12 cellular contexts compared by ENCODE assay signal in the genomic region with DNA sequence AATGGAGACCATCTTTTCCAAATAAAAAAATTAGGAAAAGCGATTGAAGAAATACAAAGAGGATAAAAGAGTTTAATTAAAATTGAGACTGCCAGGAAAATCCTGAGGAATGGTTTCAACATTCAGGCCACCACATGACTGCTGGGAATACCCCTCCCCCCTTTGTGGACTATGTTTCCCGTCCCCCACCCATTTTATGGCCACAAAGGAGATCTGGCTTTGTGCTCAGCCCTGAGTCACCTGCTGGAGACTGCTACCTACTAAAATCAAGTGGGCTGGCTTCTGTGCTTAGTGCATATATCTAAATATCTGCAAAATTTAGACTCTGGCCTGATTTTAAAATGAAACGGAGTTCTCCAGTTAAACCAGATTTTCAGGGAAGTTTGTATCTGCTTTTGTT. TPM values are rescaled to one million over a fixed set of nuclear protein-coding genes. Genes with fewer than 3 reads are reported as not detected.
DNase-seq lines count a peak whose midpoint lies in the region; ATAC-seq and TF ChIP-seq lines count a peak whose summit lies in the region.
"Had no signal": no experiment of that assay in that cellular context is flagged by ENCODE, and none has a peak within 500 bp of the region (broad histone marks: within the 10 kb centered on the region; RNA-seq: fewer than 3 reads in every experiment).

No MANE protein-coding gene starts in this region.

- intact Hi-C loops in breast epithelium (cut with DNase I; ENCODE audit: low total_unique reads) (no loop called here), left lung (cut with DNase I) (no loop called here)

- DNase-seq in breast epithelium (ENCODE audit: low spot score in 2 of 2) (no peak), left lung (no peak), COR-L47 (lab: John Stamatoyannopoulos, UW) (no peak)
- no peak for DNase-seq in activated T-cell treated with anti-CD3 and anti-CD28 coated beads, Interleukin-2, amount 50 U/mL, for 1 hour
- no peak for DNase-seq in stimulated activated CD4-positive, alpha-beta T cell treated with anti-CD3 and anti-CD28 coated beads, Interleukin-4, amount 100 ng/mL, for 1 hour
- DNase-seq: activated effector memory CD4-positive, alpha-beta T cell treated with Interleukin-2 at 50 U/mL for 16 hours; EL; NCI-H524 treated with DMSO at 0.1 percent for 48 hours had no signal

- no peaks in the 10 kb centered on the region for H3K9me3 ChIP-seq in HUES48 (ENCODE audit: control insufficient read depth, insufficient read depth, low read length)
- no peaks in the 10 kb centered on the region for H3K9me3 ChIP-seq in breast epithelium
- no peaks in the 10 kb centered on the region for H3K9me3 ChIP-seq in left lung
- no peaks in the 10 kb centered on the region for H3K9me3 ChIP-seq in subcutaneous abdominal adipose tissue (ENCODE audit: control insufficient read depth in 5 of 5, low read length in 5 of 5)

- TF ChIP-seq CTCF in breast epithelium (IDR thresholded peaks at IDR 0.05): no peak
- no peak for TF ChIP-seq CTCF in left lung (IDR thresholded peaks at IDR 0.05)

- H3K4me1 ChIP-seq in HUES48 (ENCODE audit: control insufficient read depth, insufficient read depth, low read length) (peaks cover 46% of the 10 kb centered on the region), breast epithelium (peaks cover 4 to 36% of the 10 kb centered on the region in 2 donors), left lung (peaks cover 0 to 18% of the 10 kb centered on the region in 2 donors), subcutaneous abdominal adipose tissue (ENCODE audit: control insufficient read depth in 5 of 5, insufficient read depth in 5 of 5, low read length in 5 of 5) (peaks cover 0 to 70% (median 55%) of the 10 kb centered on the region in 5 donors)

- peaks cover 41% of the 10 kb centered on the region for H3K36me3 ChIP-seq in HUES48 (ENCODE audit: control insufficient read depth, insufficient read depth, low read length)
- no peaks in the 10 kb centered on the region for H3K36me3 ChIP-seq in breast epithelium
- no peaks in the 10 kb centered on the region for H3K36me3 ChIP-seq in left lung
- H3K36me3 ChIP-seq in subcutaneous abdominal adipose tissue (ENCODE audit: control insufficient read depth in 5 of 5, insufficient read depth in 5 of 5, low read length in 5 of 5): peaks cover 10 to 28% (median 20%) of the 10 kb centered on the region in 5 donors

- peak overlapping the region; percentile 44 for H3K27ac ChIP-seq in HUES48 (ENCODE audit: low read depth, low read length)
- peak overlapping the region; percentile 31 to 71 for H3K27ac ChIP-seq in breast epithelium
- peak overlapping the region in 1 of 2 donors; percentile 14 for H3K27ac ChIP-seq in left lung
- peak overlapping the region; percentile 83 for H3K27ac ChIP-seq in subcutaneous abdominal adipose tissue (ENCODE audit: low read depth, low read length)

- peak; percentile 35 for ATAC-seq in left lung
- no peak for ATAC-seq in HG02623 (IDR thresholded peaks at IDR 0.05; ENCODE audit: unreplicated experiment)
- ATAC-seq: esophagus mucosa had no signal

- H3K9ac ChIP-seq in HUES48 (ENCODE audit: low read depth, low read length) (no peak overlapping the region), subcutaneous abdominal adipose tissue (ENCODE audit: low read length in 5 of 5) (peak overlapping the region in 4 of 5 donors; percentile 12 to 79 (median 49))

- H3K4me3 ChIP-seq in HUES48 (ENCODE audit: low read depth, low read length): no peak overlapping the region; the same call in 1 of the 2 replicates
- peak overlapping the region in 1 of 3 donors; percentile 47 for H3K4me3 ChIP-seq in breast epithelium
- H3K4me3 ChIP-seq in left lung: no peak overlapping the region
- no peak overlapping the region for H3K4me3 ChIP-seq in subcutaneous abdominal adipose tissue (ENCODE audit: low read depth in 1 of 5, low read length in 5 of 5)

- H3K27me3 ChIP-seq in HUES48 (ENCODE audit: control insufficient read depth, insufficient read depth, low read length): no peaks in the 10 kb centered on the region
- no peaks in the 10 kb centered on the region for H3K27me3 ChIP-seq in breast epithelium
- H3K27me3 ChIP-seq in left lung: no peaks in the 10 kb centered on the region
- no peaks in the 10 kb centered on the region for H3K27me3 ChIP-seq in subcutaneous abdominal adipose tissue (ENCODE audit: control insufficient read depth in 5 of 5, insufficient read depth in 4 of 5, low read length in 5 of 5)

- no peak for TF ChIP-seq POLR2A in breast epithelium (IDR thresholded peaks at IDR 0.05)

RNA-seq across cellular contexts. Expression of a gene that starts 10.1 kb away (rescaled TPM):
- 100 to 1,000 TPM in 1 of 3 donors, 10 to 100 TPM in 2; 89.1 to 105 (median 98.0) TPM for total RNA-seq in breast epithelium
- total RNA-seq in left lung: 10 to 100 TPM; 28.3 to 44.8 TPM
